In the genomic region with DNA sequence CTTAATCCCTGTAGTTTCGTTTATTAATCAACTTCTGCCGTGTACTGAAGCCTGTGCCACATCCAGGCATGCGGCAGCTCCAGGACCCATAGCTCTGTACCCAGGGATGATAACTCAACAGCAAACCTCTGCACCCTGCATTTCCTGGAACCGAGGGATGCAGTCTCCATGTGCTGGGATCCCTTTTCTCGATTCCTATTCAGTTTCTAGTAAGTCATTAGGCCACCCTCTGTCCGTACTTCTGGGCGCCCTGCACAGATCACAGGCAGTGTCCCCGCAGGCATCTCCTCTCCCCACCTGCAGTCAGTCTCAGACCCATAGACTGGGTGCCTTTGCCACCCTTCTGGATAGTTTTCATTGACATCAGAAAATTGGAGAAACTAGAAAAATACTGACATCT, we compare ENCODE assay signal across 17 cellular contexts. TPM values are rescaled to one million over a fixed set of nuclear protein-coding genes. Genes with fewer than 3 reads are reported as not detected.
DNase-seq lines count a peak whose midpoint lies in the region; ATAC-seq and TF ChIP-seq lines count a peak whose summit lies in the region.
"Had no signal": no experiment of that assay in that cellular context is flagged by ENCODE, and none has a peak within 500 bp of the region (broad histone marks: within the 10 kb centered on the region; RNA-seq: fewer than 3 reads in every experiment).

No MANE protein-coding gene starts in this region.

- DNase-seq in activated CD8-positive, alpha-beta memory T cell treated with anti-CD3 and anti-CD28 coated beads for 24 hours, result peak; percentile 17
- no peak for DNase-seq in activated CD8-positive, alpha-beta memory T cell treated with anti-CD3 and anti-CD28 coated beads, Interleukin-2, amount 50 U/mL, for 48 hours
- DNase-seq in IMR-90, result no peak
- DNase-seq in mesenteric fat pad (ENCODE audit: low spot score), result peak; percentile 35
- peak; percentile 25 for DNase-seq in posterior vena cava (ENCODE audit: low spot score)
- no peak for DNase-seq in KG1 (lab: John Stamatoyannopoulos, UW)
- no peak for DNase-seq in NCI-H1694 (lab: John Stamatoyannopoulos, UW)
- DNase-seq: CD4-positive, alpha-beta T cell; CD8-positive, alpha-beta memory T cell; DMS 273 treated with DMSO at 0.1 percent for 48 hours; DMS79; GF-D8; GOT3; HCEC 1CT had no signal

- no peak overlapping the region for H3K27ac ChIP-seq in IMR-90 (ENCODE audit: insufficient read depth, low read length)
- H3K27ac ChIP-seq: 22Rv1; BLaER1 treated with 17β-estradiol and CSF1 and Interleukin-3, amounts not matched to agents 10 nM and 100 nM had no signal

- H3K36me3 ChIP-seq in IMR-90 (ENCODE audit: control insufficient read depth, insufficient read depth, low read length), result no peaks in the 10 kb centered on the region

- H3K4me3 ChIP-seq in IMR-90 (ENCODE audit: insufficient read depth, low read depth, low read length), result no peak overlapping the region
- H3K4me3 ChIP-seq: BLaER1 treated with 17β-estradiol and CSF1 and Interleukin-3, amounts not matched to agents 10 nM and 100 nM had no signal

- POLR2A ChIA-PET in IMR-90 (lab: Charles Lee; ENCODE audit: unreplicated experiment), result no interaction called here

- dilution Hi-C loops in IMR-90 (cut with HindIII; ENCODE audit: low sequenced_read_pairs, unreplicated experiment), result no loop called here

- no peaks in the 10 kb centered on the region for H3K79me1 ChIP-seq in IMR-90 (ENCODE audit: low read depth in 1 of 2, low read length in 2 of 2)

- H4K8ac ChIP-seq in IMR-90 (ENCODE audit: low read depth in 2 of 2, low read length in 2 of 2), result no peak overlapping the region

- no peak overlapping the region for H3K18ac ChIP-seq in IMR-90 (ENCODE audit: low read depth, low read length)

- H2BK15ac ChIP-seq in IMR-90 (ENCODE audit: low read depth, low read length), result no peak overlapping the region

- TF ChIP-seq CTCF in IMR-90 (conservative IDR thresholded peaks at IDR 0.05; ENCODE audit: low read depth, low read length), result no peak

- no peak overlapping the region for H2AFZ ChIP-seq in IMR-90 (replicated peaks; ENCODE audit: low read length, poor library complexity)

- H2BK120ac ChIP-seq in IMR-90 (ENCODE audit: low read depth, low read length), result no peak overlapping the region

- H3K9me3 ChIP-seq in IMR-90 (ENCODE audit: control insufficient read depth, insufficient read depth, low read length), result no peaks in the 10 kb centered on the region
- H3K9me3 ChIP-seq: BLaER1 treated with 17β-estradiol and CSF1 and Interleukin-3, amounts not matched to agents 10 nM and 100 nM had no signal

- peaks cover 7% of the 10 kb centered on the region for H3K27me3 ChIP-seq in IMR-90 (ENCODE audit: control insufficient read depth, insufficient read depth, low read length)
- H3K27me3 ChIP-seq: BLaER1 treated with 17β-estradiol and CSF1 and Interleukin-3, amounts not matched to agents 10 nM and 100 nM had no signal

- no peak for ATAC-seq in IMR-90 (ENCODE audit: low read depth)
- ATAC-seq in GM18498 (IDR thresholded peaks at IDR 0.05; ENCODE audit: unreplicated experiment), result no peak

- no peak overlapping the region for H3K14ac ChIP-seq in IMR-90 (replicated peaks; ENCODE audit: low read depth, low read length)

- no peak overlapping the region for H2BK20ac ChIP-seq in IMR-90 (ENCODE audit: low read depth, low read length)

- no peak for TF ChIP-seq RAD21 in IMR-90 (IDR thresholded peaks at IDR 0.05; ENCODE audit: low read length)

- intact Hi-C loops in IMR-90 (cut with micrococcal nuclease) (no loop called here), posterior vena cava (cut with DNase I) (no loop called here)

- no peak for TF ChIP-seq POLR2A in IMR-90 (IDR thresholded peaks at IDR 0.05; ENCODE audit: low read depth, low read length)

- no TSS peak for BruUV-seq in IMR-90 (replicated peaks; lab: Mats Ljungman, UMichigan)

- no peaks in the 10 kb centered on the region for H4K20me1 ChIP-seq in IMR-90 (ENCODE audit: insufficient read depth, low read length)

- H2AK9ac ChIP-seq in IMR-90 (replicated peaks; ENCODE audit: low read depth, low read length, poor library complexity), result peak overlapping the region; percentile 42

- H2AK5ac ChIP-seq in IMR-90 (ENCODE audit: low read depth, low read length), result no peak overlapping the region

- H3K56ac ChIP-seq in IMR-90 (ENCODE audit: extremely low read depth, insufficient read depth, low read length), result no peak overlapping the region

- no peaks in the 10 kb centered on the region for H3K4me1 ChIP-seq in IMR-90 (ENCODE audit: control insufficient read depth, insufficient read depth, low read length)

- no peak overlapping the region for H4K91ac ChIP-seq in IMR-90 (ENCODE audit: insufficient read depth, low read depth, low read length)

- in situ Hi-C loops in IMR-90 (cut with MboI; ENCODE audit: low sequenced_read_pairs), result no loop called here

- H3K23ac ChIP-seq in IMR-90 (ENCODE audit: low read depth, low read length), result no peak overlapping the region

- no peak overlapping the region for H2BK5ac ChIP-seq in IMR-90 (ENCODE audit: low read depth, low read length, poor library complexity, severe bottlenecking)

- H3K4ac ChIP-seq in IMR-90 (ENCODE audit: low read depth, low read length), result no peak overlapping the region

- H3K9ac ChIP-seq in IMR-90 (ENCODE audit: low read depth, low read length), result no peak overlapping the region
- H3K9ac ChIP-seq: BLaER1 treated with 17β-estradiol and CSF1 and Interleukin-3, amounts not matched to agents 10 nM and 100 nM had no signal

- WGBS in IMR-90 (ENCODE audit: extremely low coverage in 2 of 2, insufficient read length in 1 of 2), 2 experiments, result no CpG with 5 or more reads among the region's 8 CpGs

- no peaks in the 10 kb centered on the region; the same call in 1 of the 2 replicates for H3K9me1 ChIP-seq in IMR-90 (ENCODE audit: insufficient read depth, low read length)

- no peak overlapping the region for H3K4me2 ChIP-seq in IMR-90 (ENCODE audit: low read depth, low read length)

- H4K5ac ChIP-seq in IMR-90 (ENCODE audit: low read depth, low read length), result no peak overlapping the region

- CTCF ChIA-PET in IMR-90 (lab: Yijun Ruan, JAX), result no interaction called here

TF ChIP-seq in IMR-90, 13 proteins besides CTCF, POLR2A, EP300 and RAD21:
- TF ChIP-seq RCOR1 (IDR thresholded peaks at IDR 0.05; ENCODE audit: insufficient replicate concordance, low read length) (no peak), BHLHE40 (IDR thresholded peaks at IDR 0.05; ENCODE audit: low read depth, low read length) (no peak), MAZ (IDR thresholded peaks at IDR 0.05; ENCODE audit: borderline replicate concordance, low read depth, low read length) (no peak)

RNA-seq across cellular contexts. Expression of gene TMEM18, which starts 18.8 kb away (rescaled TPM):
- 15.2 and 21.9 TPM in 2 replicates for total RNA-seq in IMR-90 (2012; rRNA removed)
- 25.3 and 30.2 TPM in 2 replicates for polyA plus RNA-seq in IMR-90 (2012; rRNA removed)
- 11.8 and 21.2 TPM in 2 replicates for polyA plus RNA-seq in IMR-90 (2012; cell fraction: cytosol; rRNA removed)
- polyA plus RNA-seq in IMR-90 (2012; cell fraction: nucleus; rRNA removed; ENCODE audit: low replicate concordance), result 32.2 and 46.9 TPM in 2 replicates
- 19.8 TPM for total RNA-seq in mesenteric fat pad
- total RNA-seq in posterior vena cava, result 10 to 100 TPM; 15.7 to 19.2 TPM

Comparison
In these comparisons a context has a peak if more than half of its experiments do, and no peak if none do; other contexts are left out.
1. DNase-seq: peak in activated CD8-positive, alpha-beta memory T cell treated with anti-CD3 and anti-CD28 coated beads for 24 hours (single experiment), mesenteric fat pad (single experiment) and posterior vena cava (single experiment); none in activated CD8-positive, alpha-beta memory T cell treated with anti-CD3 and anti-CD28 coated beads, Interleukin-2, amount 50 U/mL, for 48 hours (single experiment), IMR-90 (single experiment), KG1 (single experiment) and NCI-H1694 (single experiment).